Comparison of ENCODE assay signal across 7 cellular contexts in genomic region chr7:72415586-72415985, GRCh38. TPM values are rescaled to one million over a fixed set of nuclear protein-coding genes. Genes with fewer than 3 reads are reported as not detected.
"Had no signal": no experiment of that assay in that cellular context is flagged by ENCODE, and none has a peak within 500 bp of the region (broad histone marks: within the 10 kb centered on the region; RNA-seq: fewer than 3 reads in every experiment).

No MANE protein-coding gene starts in this region.

- ATAC-seq: HepG2, K562 had no signal

- H3K27ac Mint-ChIP-seq: IgD-negative memory B cell had no signal

- H3K4me3 Mint-ChIP-seq: IgD-negative memory B cell had no signal

- H3K27ac ChIP-seq: HL-60 had no signal

- H3K4me1 Mint-ChIP-seq: IgD-negative memory B cell had no signal

- H3K4me3 ChIP-seq: K562 had no signal

- DNase-seq: IMR-90, KBM-7 had no signal

- H3K27me3 Mint-ChIP-seq: IgD-negative memory B cell had no signal

RNA-seq across cellular contexts. Expression of gene CALN1, which starts 3.4 kb away (rescaled TPM):
- total RNA-seq: HepG2, HT-29, IMR-90 had no signal
- polyA plus RNA-seq: HepG2, IgD-negative memory B cell, IMR-90 had no signal
